Comparison of ENCODE assay signal across 1 cellular context in the genomic region with DNA sequence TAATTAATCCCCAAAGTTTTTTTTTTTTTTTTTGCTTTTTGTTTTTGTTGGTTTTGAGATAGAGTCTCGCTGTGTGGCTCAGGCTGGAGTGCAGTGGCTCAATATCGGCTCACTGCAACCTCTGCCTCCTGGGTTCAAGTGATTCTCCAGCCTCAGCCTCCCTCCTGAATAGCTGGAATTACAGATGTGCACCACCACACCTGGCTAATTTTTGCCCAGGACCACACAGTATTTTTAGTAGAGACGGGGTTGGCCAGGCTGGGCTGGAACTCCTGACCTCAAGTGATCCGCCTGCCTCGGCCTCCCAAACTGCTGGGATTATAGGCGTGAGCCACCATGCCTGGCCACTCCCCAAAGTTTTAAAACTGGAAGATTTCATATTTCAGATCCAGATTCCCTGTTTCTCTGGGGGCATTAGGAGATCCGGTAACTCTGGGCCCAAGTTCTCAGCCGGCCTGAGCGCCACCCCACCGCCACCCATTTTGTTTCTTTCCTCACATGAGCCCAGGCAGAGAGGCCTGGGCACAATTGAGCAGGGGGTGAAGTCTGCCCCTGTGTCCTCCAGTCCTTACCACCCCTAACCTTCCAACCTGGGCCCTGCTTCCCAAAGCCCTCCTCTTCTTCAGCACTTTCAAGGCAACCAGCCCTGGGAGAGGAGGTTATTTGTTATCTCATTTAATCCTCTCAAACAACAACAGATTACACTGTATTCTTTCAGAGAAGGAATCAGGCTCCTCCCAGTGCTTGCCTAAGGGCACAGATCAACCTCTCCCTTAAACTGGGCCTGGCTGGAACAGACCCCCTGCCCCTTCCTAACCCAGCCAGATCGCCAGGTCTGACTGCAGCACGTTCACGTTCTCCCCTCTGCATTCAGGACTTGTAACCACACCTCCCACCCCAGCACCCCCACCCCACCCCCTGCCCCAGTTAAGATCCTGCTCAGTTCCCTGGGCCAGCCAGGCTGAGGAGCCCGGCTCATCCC.
TF ChIP-seq lines count a peak whose summit lies in the region.

No MANE protein-coding gene starts in this region.

TF ChIP-seq in WTC11, 78 proteins besides CTCF, POLR2A, EP300 and RAD21 (continued from another document):
- TF ChIP-seq PRDM15 (CRISPR knock-in tag; IDR thresholded peaks at IDR 0.05) = no peak
- TF ChIP-seq ZNF219 (CRISPR knock-in tag; IDR thresholded peaks at IDR 0.05; ENCODE audit: borderline replicate concordance) = no peak
